1 cellular context compared by ENCODE assay signal in genomic region chr4:56755901-56756300, GRCh38.
TF ChIP-seq lines count a peak whose summit lies in the region.

No MANE protein-coding gene starts in this region.

TF ChIP-seq in GM23338, 12 proteins besides CTCF, POLR2A, EP300 and RAD21 (continued from another document):
- TF ChIP-seq REST (IDR thresholded peaks at IDR 0.05; ENCODE audit: unreplicated experiment) (no peak), JUNB (IDR thresholded peaks at IDR 0.05; ENCODE audit: unreplicated experiment) (no peak), ETS1 (IDR thresholded peaks at IDR 0.05) (no peak)
